8 cellular contexts compared by ENCODE assay signal in the genomic region with DNA sequence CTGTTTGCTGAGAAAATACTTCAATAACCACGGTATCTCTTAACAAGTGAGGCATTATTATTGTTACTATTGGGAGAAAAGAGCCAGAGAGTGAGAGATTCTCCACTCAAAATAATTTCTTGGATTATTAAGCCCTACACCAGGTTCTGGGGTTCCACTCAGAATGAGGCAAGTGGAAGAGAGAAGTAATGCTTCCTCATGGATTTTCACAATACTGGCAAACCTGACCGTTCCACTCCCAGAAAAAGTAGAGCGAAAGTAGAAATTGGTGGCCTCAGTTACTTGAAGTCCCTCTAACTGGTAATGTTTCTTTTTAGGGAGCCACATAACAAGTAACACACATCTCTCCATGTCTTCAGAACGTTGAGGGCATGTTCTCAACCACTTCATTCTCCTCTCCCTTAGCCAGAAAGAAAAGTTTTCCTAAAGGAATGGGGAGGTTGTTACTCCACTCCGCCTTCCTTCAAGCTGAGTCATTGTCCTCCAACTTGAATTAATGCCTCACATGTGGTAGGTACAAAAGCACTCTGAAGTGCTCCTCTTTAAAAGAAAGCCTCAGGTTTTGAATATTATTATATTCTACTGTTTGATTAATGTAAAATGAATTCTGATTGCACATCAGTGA. TPM values are rescaled to one million over a fixed set of nuclear protein-coding genes. Genes with fewer than 3 reads are reported as not detected.
DNase-seq lines count a peak whose midpoint lies in the region; ATAC-seq and TF ChIP-seq lines count a peak whose summit lies in the region.

No MANE protein-coding gene starts in this region.

- CTCF ChIA-PET in HEK293T (lab: Yijun Ruan, JAX), result no interaction called here

- TF ChIP-seq CTCF in heart left ventricle (IDR thresholded peaks at IDR 0.05), result no peak

- intact Hi-C loops in heart left ventricle (cut with DNase I), result loop anchor here in 8 of 10 donors (2.0 to 10.0 kb wide), 7 partner anchors 43 to 143 kb away; partner anchors contain the start of genes PRIM2 (in 5 of the 8), RAB23 (in 2 of the 8) and KIAA1586 (in 1 of the 8)
- intact Hi-C loops in left ventricle myocardium superior (cut with micrococcal nuclease), result loop anchor here (10.0 kb wide), 1 partner anchor 141 kb away; the partner anchor contains the start of gene PRIM2

- H3K27ac ChIP-seq in heart left ventricle (peak overlapping the region in 11 of 12 donors; percentile 69 to 97 (median 93)), SK-N-MC (peak overlapping the region; percentile 88)

- 63 to 68% (median 64%) methylated on average over 5 of the region's 5 CpGs for WGBS in heart left ventricle, 4 donors

- POLR2A ChIA-PET in HEK293T (lab: Yijun Ruan, JAX), result no interaction called here

- H3K9me3 ChIP-seq in heart left ventricle (no peaks in the 10 kb centered on the region), SK-N-MC (ENCODE audit: low read depth, low read length) (no peaks in the 10 kb centered on the region), skeletal muscle satellite cell (replicated peaks; ENCODE audit: low read length) (no peaks in the 10 kb centered on the region)

- no peak for DNase-seq in heart left ventricle
- DNase-seq in left ventricle myocardium superior, result no peak
- DNase-seq in SK-N-MC (ENCODE audit: low read depth, low spot score), result no peak
- peak; percentile 75 for DNase-seq in fibroblast of gingiva (ENCODE audit: low read depth)
- no peak for DNase-seq in HEK293T (ENCODE audit: extremely low spot score)
- DNase-seq in ecto neural progenitor cell (ENCODE audit: low spot score), result no peak

- peak overlapping the region; percentile 86 for H3K4me2 ChIP-seq in skeletal muscle satellite cell (ENCODE audit: low read length)

- ATAC-seq in heart left ventricle (no peak), left ventricle myocardium superior (no peak), GM21619 (IDR thresholded peaks at IDR 0.05; ENCODE audit: unreplicated experiment) (no peak)

- no peaks in the 10 kb centered on the region for H3K27me3 ChIP-seq in heart left ventricle
- no peaks in the 10 kb centered on the region for H3K27me3 ChIP-seq in skeletal muscle satellite cell (ENCODE audit: control insufficient read depth, insufficient read depth, low read length)

- no peak for TF ChIP-seq POLR2A in heart left ventricle (IDR thresholded peaks at IDR 0.05)

- peak overlapping the region; percentile 93 for H3K9ac ChIP-seq in SK-N-MC (ENCODE audit: insufficient read length)
- peak overlapping the region; percentile 90 for H3K9ac ChIP-seq in skeletal muscle satellite cell (ENCODE audit: low read depth, low read length)

- H3K4me1 ChIP-seq in heart left ventricle, result peaks cover 0 to 46% (median 20%) of the 10 kb centered on the region in 12 donors
- H3K4me1 ChIP-seq in skeletal muscle satellite cell (ENCODE audit: control insufficient read depth, insufficient read depth, low read length), result peaks cover 40% of the 10 kb centered on the region

- H3K4me3 ChIP-seq in heart left ventricle (peak overlapping the region in 11 of 12 donors; percentile 69 to 86 (median 78)), SK-N-MC (peak overlapping the region; percentile 82), skeletal muscle satellite cell (ENCODE audit: low read length) (peak overlapping the region; percentile 87)

- peaks cover 0 to 2% (median 0%) of the 10 kb centered on the region in 9 donors for H3K36me3 ChIP-seq in heart left ventricle
- peaks cover 13% of the 10 kb centered on the region for H3K36me3 ChIP-seq in SK-N-MC (ENCODE audit: insufficient read depth, low read length)
- H3K36me3 ChIP-seq in skeletal muscle satellite cell (ENCODE audit: insufficient read depth, low read length), result peaks cover 6% of the 10 kb centered on the region

TF ChIP-seq in HEK293T, 16 proteins besides CTCF, POLR2A, EP300 and RAD21:
- TF ChIP-seq ELF4 (IDR thresholded peaks at IDR 0.05) (no peak), FOXA1 (IDR thresholded peaks at IDR 0.05) (no peak), ARNT (IDR thresholded peaks at IDR 0.05) (no peak), L3MBTL2 (conservative IDR thresholded peaks at IDR 0.05) (no peak), FOXM1 (IDR thresholded peaks at IDR 0.05; ENCODE audit: borderline replicate concordance) (no peak), FOXK2 (IDR thresholded peaks at IDR 0.05) (no peak), SUZ12 (IDR thresholded peaks at IDR 0.05) (no peak), TARDBP (IDR thresholded peaks at IDR 0.05) (no peak), LEF1 (IDR thresholded peaks at IDR 0.05; ENCODE audit: borderline replicate concordance) (no peak), ZNF384 (IDR thresholded peaks at IDR 0.05) (no peak), HDGF (IDR thresholded peaks at IDR 0.05; ENCODE audit: borderline replicate concordance) (no peak), BHLHE40 (IDR thresholded peaks at IDR 0.05; ENCODE audit: borderline replicate concordance) (no peak), CTBP1 (IDR thresholded peaks at IDR 0.05; ENCODE audit: borderline replicate concordance) (no peak), SP1 (IDR thresholded peaks at IDR 0.05) (no peak), NFRKB (IDR thresholded peaks at IDR 0.05) (no peak)
- TF ChIP-seq, protein P1, sequence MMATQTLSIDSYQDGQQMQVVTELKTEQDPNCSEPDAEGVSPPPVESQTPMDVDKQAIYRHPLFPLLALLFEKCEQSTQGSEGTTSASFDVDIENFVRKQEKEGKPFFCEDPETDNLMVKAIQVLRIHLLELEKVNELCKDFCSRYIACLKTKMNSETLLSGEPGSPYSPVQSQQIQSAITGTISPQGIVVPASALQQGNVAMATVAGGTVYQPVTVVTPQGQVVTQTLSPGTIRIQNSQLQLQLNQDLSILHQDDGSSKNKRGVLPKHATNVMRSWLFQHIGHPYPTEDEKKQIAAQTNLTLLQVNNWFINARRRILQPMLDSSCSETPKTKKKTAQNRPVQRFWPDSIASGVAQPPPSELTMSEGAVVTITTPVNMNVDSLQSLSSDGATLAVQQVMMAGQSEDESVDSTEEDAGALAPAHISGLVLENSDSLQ (IDR thresholded peaks at IDR 0.05), result no peak

RNA-seq across cellular contexts. Expression of gene BAG2, which starts 1.9 kb away (rescaled TPM):
- 10 to 100 TPM in 5 of 9 donors, 1 to 10 TPM in 4; 8.2 to 18.0 (median 11.6) TPM for total RNA-seq in heart left ventricle
- polyA plus RNA-seq in heart left ventricle, result 10 to 100 TPM in 1 of 2 donors, 1 to 10 TPM in 1; 4.5 to 10.8 TPM
- total RNA-seq in left ventricle myocardium superior, result 14.8 TPM
- total RNA-seq in skeletal muscle satellite cell (2012; rRNA removed), result 18.1 and 20.0 TPM in 2 replicates

RNA-seq across cellular contexts. Expression of gene RAB23, which starts 48.1 kb away (rescaled TPM):
- total RNA-seq in heart left ventricle (10 to 100 TPM in 4 of 9 donors, 1 to 10 TPM in 5; 7.6 to 15.4 (median 9.6) TPM), left ventricle myocardium superior (11.9 TPM)
- polyA plus RNA-seq in heart left ventricle, result 1 to 10 TPM; 2.6 to 7.7 TPM
- 32.8 and 36.0 TPM in 2 replicates for total RNA-seq in skeletal muscle satellite cell (2012; rRNA removed)
